ENCODE assay signal across 32 cellular contexts in genomic region chr22:43698403-43698802, GRCh38.
"Had no signal": no experiment of that assay in that cellular context is flagged by ENCODE, and none has a peak within 500 bp of the region (broad histone marks: within the 10 kb centered on the region; RNA-seq: fewer than 3 reads in every experiment).

No MANE protein-coding gene starts in this region.

- H3K27ac ChIP-seq: ascending aorta, cardiac muscle cell, SK-N-MC had no signal

- H3K4me3 ChIP-seq: ascending aorta, cardiac muscle cell, MG63, SK-N-MC had no signal

- H3K4me1 ChIP-seq: ascending aorta had no signal

- DNase-seq: activated B cell treated with CpG ODN at 0.5 μM for 24 hours; activated CD4-positive, alpha-beta T cell treated with anti-CD3 and anti-CD28 coated beads for 1 hour; activated CD4-positive, alpha-beta T cell treated with anti-CD3 and anti-CD28 coated beads, Interleukin-2, amount 10 ng/mL, durations not matched to agents 24 days and 14 days; activated CD4-positive, alpha-beta T cell treated with anti-CD3 and anti-CD28 coated beads, Interleukin-2, amount 50 U/mL, for 48 hours; activated CD8-positive, alpha-beta memory T cell treated with anti-CD3 and anti-CD28 coated beads, Interleukin-2, amount 10 ng/mL, durations not matched to agents 7 days and 5 days; activated effector memory CD4-positive, alpha-beta T cell treated with anti-CD3 and anti-CD28 coated beads, Interleukin-2, amount 50 U/mL, for 16 hours; activated naive CD4-positive, alpha-beta T cell treated with Interleukin-2 at 50 U/mL for 16 hours; activated naive CD8-positive, alpha-beta T cell treated with anti-CD3 and anti-CD28 coated beads, Interleukin-2, amount 50 U/mL, for 24 hours; activated T-cell treated with anti-CD3 and anti-CD28 coated beads, Interleukin-2, amount 50 U/mL, for 4 hours; amniotic stem cell; KG1; MG63; MV-4-11; NCI-H1092 treated with DMSO at 0.1 percent for 48 hours; NCI-H1417 treated with DMSO at 0.1 percent for 48 hours; NCI-H1694; NCI-H2029; NCI-H2107; NCI-H2171 treated with DMSO at 0.1 percent for 48 hours; NCI-H226; NCI-H526; NCI-H774; OCI-M1; T-cell; T-helper 2 cell; T1000 had no signal

- H3K27me3 ChIP-seq: ascending aorta, cardiac muscle cell had no signal

- H3K36me3 ChIP-seq: ascending aorta, cardiac muscle cell, MG63 had no signal

- ATAC-seq: activated CD8-positive, alpha-beta memory T cell treated with anti-CD3 and anti-CD28 coated beads, Interleukin-2, amount 10 ng/mL, durations not matched to agents 7 days and 5 days; activated naive CD4-positive, alpha-beta T cell treated with anti-CD3 and anti-CD28 coated beads, Interleukin-2, amount 50 U/mL, for 72 hours; activated naive CD8-positive, alpha-beta T cell treated with anti-CD3 and anti-CD28 coated beads, Interleukin-2, amount 50 U/mL, for 24 hours; activated T-cell treated with anti-CD3 and anti-CD28 coated beads, Interleukin-2, amount 50 U/mL, for 4 hours; Panc1; Right ventricle myocardium inferior; T-cell had no signal
